8 cellular contexts compared by ENCODE assay signal in the genomic region with DNA sequence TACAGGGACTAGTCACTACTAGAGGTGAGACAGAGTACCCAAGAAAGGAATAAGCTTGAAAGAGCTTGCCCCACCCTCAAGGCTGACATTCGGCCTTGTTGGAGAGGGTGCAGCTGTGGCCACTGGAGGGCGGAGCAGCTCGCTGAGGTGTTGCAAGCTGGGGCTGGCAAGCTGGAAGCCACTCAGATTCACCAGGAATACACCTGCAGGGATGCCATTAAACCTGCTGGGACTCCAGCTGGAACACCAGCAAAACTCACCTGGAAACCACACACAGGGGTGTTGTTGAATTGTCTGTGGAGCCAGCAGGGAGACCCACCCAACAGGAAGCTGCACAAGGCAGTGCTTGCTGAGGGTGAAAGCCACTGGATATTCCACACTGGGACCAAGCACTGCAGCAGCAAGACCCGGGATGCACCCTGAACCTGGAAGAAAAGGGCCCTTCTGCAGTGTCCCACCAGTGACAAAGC. TPM values are rescaled to one million over a fixed set of nuclear protein-coding genes. Genes with fewer than 3 reads are reported as not detected.
DNase-seq lines count a peak whose midpoint lies in the region; ATAC-seq and TF ChIP-seq lines count a peak whose summit lies in the region.

No MANE protein-coding gene starts in this region.

- no peaks in the 10 kb centered on the region for H3K9me3 Mint-ChIP-seq in activated CD8-positive, alpha-beta T cell treated with anti-CD3 and anti-CD28 coated beads, Interleukin-2, amount 10 ng/mL, durations not matched to agents 7 days and 5 days (ENCODE audit: insufficient read depth)

- no peak for TF ChIP-seq POLR2A in right lobe of liver (IDR thresholded peaks at IDR 0.05)

- H3K27me3 ChIP-seq in right lobe of liver: no peaks in the 10 kb centered on the region

- no peak overlapping the region for H3K27ac ChIP-seq in 22Rv1
- H3K27ac ChIP-seq in right lobe of liver: no peak overlapping the region

- peaks cover 2% of the 10 kb centered on the region for H3K36me3 Mint-ChIP-seq in activated CD8-positive, alpha-beta T cell treated with anti-CD3 and anti-CD28 coated beads, Interleukin-2, amount 10 ng/mL, durations not matched to agents 7 days and 5 days (ENCODE audit: low read depth)

- no peaks in the 10 kb centered on the region for H3K4me1 ChIP-seq in right lobe of liver

- peak; percentile 52 for DNase-seq in GM10248 (ENCODE audit: extremely low spot score)
- DNase-seq in NCI-H146 (lab: John Stamatoyannopoulos, UW): peak; percentile 82
- peak; percentile 53 for DNase-seq in activated CD8-positive, alpha-beta T cell treated with anti-CD3 and anti-CD28 coated beads, Interleukin-2, amount 10 ng/mL, durations not matched to agents 7 days and 5 days
- DNase-seq in right lobe of liver: peak in 2 of 3 donors; percentile 42 to 67
- no peak for DNase-seq in NCI-H1048 (lab: John Stamatoyannopoulos, UW)

- H3K4me1 Mint-ChIP-seq in activated CD8-positive, alpha-beta T cell treated with anti-CD3 and anti-CD28 coated beads, Interleukin-2, amount 10 ng/mL, durations not matched to agents 7 days and 5 days (ENCODE audit: low read depth): no peaks in the 10 kb centered on the region

- TF ChIP-seq CTCF in 22Rv1 (IDR thresholded peaks at IDR 0.05) (peak; percentile 83), GM10248 (IDR thresholded peaks at IDR 0.05; ENCODE audit: control extremely low read depth, extremely low read depth, low read depth, missing control alignments) (peak; percentile 80), right lobe of liver (IDR thresholded peaks at IDR 0.05) (peak; percentile 27 to 60 (median 39))

- WGBS in right lobe of liver (ENCODE audit: insufficient coverage, low coverage, low lambda C conversion rate, missing lambda C conversion rate): 28% methylated on average over 2 of the region's 4 CpGs

- H3K4me3 Mint-ChIP-seq in activated CD8-positive, alpha-beta T cell treated with anti-CD3 and anti-CD28 coated beads, Interleukin-2, amount 10 ng/mL, durations not matched to agents 7 days and 5 days: no peak overlapping the region

- intact Hi-C loops in right lobe of liver (cut with DNase I): loop anchor here in 1 of 2 donors (5.0 kb wide), 1 partner anchor 506 kb away; no protein-coding TSS in a partner anchor

- no peak overlapping the region for H3K4me3 ChIP-seq in right lobe of liver

- no peaks in the 10 kb centered on the region for H3K27me3 Mint-ChIP-seq in activated CD8-positive, alpha-beta T cell treated with anti-CD3 and anti-CD28 coated beads, Interleukin-2, amount 10 ng/mL, durations not matched to agents 7 days and 5 days (ENCODE audit: low read depth)

- H3K36me3 ChIP-seq in right lobe of liver: peaks cover 0 to 4% (median 0%) of the 10 kb centered on the region in 4 donors

- CTCF ChIA-PET in GM10248 (lab: Yijun Ruan, JAX): interaction anchor here (0.6 to 9.7 kb wide), 34 partner anchors 8 to 748 kb away, joined by 3 to 82 read pairs (median 6); a partner anchor contains a TSS
- CTCF ChIA-PET in activated CD8-positive, alpha-beta T cell treated with anti-CD3 and anti-CD28 coated beads, Interleukin-2, amount 10 ng/mL, durations not matched to agents 7 days and 5 days (lab: Charles Lee): interaction anchor here (0.5 to 7.3 kb wide), 27 partner anchors 10 to 580 kb away, joined by 3 to 58 read pairs (median 4); a partner anchor contains a TSS

- H3K9me3 ChIP-seq in right lobe of liver: no peaks in the 10 kb centered on the region

- ATAC-seq in HG02610 (IDR thresholded peaks at IDR 0.05; ENCODE audit: unreplicated experiment): peak; percentile 36
- peak; percentile 54 for ATAC-seq in activated CD8-positive, alpha-beta T cell treated with anti-CD3 and anti-CD28 coated beads, Interleukin-2, amount 10 ng/mL, durations not matched to agents 7 days and 5 days
- peak; percentile 63 to 78 (median 70) for ATAC-seq in right lobe of liver
- no peak for ATAC-seq in HG02840 (IDR thresholded peaks at IDR 0.05; ENCODE audit: low FRiP score, unreplicated experiment)

- H3K27ac Mint-ChIP-seq in activated CD8-positive, alpha-beta T cell treated with anti-CD3 and anti-CD28 coated beads, Interleukin-2, amount 10 ng/mL, durations not matched to agents 7 days and 5 days: no peak overlapping the region

- POLR2A ChIA-PET in GM10248 (lab: Yijun Ruan, JAX): no interaction called here
- POLR2A ChIA-PET in activated CD8-positive, alpha-beta T cell treated with anti-CD3 and anti-CD28 coated beads, Interleukin-2, amount 10 ng/mL, durations not matched to agents 7 days and 5 days (lab: Charles Lee): no interaction called here

RNA-seq across cellular contexts. Expression of a gene that starts 26.1 kb away (rescaled TPM):
- 10 to 100 TPM; 14.3 to 14.8 TPM for total RNA-seq in activated CD8-positive, alpha-beta T cell treated with anti-CD3 and anti-CD28 coated beads, Interleukin-2, amount 10 ng/mL, durations not matched to agents 7 days and 5 days
- 10 to 100 TPM in 1 of 6 experiments, 1 to 10 TPM in 5; 6.2 to 16.7 (median 7.3) TPM for total RNA-seq in right lobe of liver

RNA-seq across cellular contexts. Expression of a gene that starts 42.2 kb away (rescaled TPM):
- 10 to 100 TPM; 54.4 to 56.5 TPM for total RNA-seq in activated CD8-positive, alpha-beta T cell treated with anti-CD3 and anti-CD28 coated beads, Interleukin-2, amount 10 ng/mL, durations not matched to agents 7 days and 5 days
- total RNA-seq in right lobe of liver: 1 to 10 TPM in 2 of 6 experiments, under 1 TPM in 4; 0.37 to 1.8 (median 0.92) TPM

Comparison
In these comparisons a context has a peak if more than half of its experiments do, and no peak if none do; other contexts are left out.
1. RNA of a gene that starts 42.2 kb away (total RNA-seq): 54.4 to 56.5 TPM in activated CD8-positive, alpha-beta T cell treated with anti-CD3 and anti-CD28 coated beads, Interleukin-2, amount 10 ng/mL, durations not matched to agents 7 days and 5 days; 0.37 to 1.8 TPM in right lobe of liver; every median in the first group is over 10 times any median in the second.
2. Peak in every context shown above with its lines, with median percentiles within 50 percentile points of each other: CTCF ChIP-seq.